ENCODE assay signal across 1 cellular context in the genomic region with DNA sequence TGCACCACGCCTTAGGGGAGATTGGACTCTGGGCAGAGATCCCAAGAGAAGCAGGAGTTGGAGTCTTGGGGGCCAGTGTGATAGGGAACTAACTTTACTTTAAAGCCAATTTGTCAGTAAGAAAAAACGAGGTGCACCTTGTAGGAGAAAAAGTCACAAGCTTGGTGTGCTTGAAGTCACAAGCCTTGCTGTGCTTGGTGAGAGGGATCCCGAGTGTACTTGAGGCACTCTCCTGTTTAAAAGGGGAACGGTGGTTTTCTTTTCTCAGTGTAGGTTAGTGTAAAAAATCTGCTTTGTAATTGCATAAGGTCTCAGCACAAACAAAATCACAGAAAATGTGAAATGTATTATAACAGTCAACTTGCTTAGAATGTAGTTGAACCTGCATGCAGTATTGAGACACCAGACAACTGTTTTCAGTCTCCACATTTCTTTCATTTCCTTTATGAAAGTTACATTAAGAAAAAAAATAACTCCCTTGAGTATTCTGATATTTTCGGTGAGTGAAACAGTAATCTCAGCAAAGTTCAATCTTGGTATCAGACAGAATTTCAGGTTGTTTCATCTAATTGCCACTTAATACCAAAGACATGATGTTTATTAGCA.
TF ChIP-seq lines count a peak whose summit lies in the region.

No MANE protein-coding gene starts in this region.

TF ChIP-seq in GM12878, 131 proteins besides CTCF, POLR2A, EP300 and RAD21 (continued from another document and continues in another):
- TF ChIP-seq SREBF1 (IDR thresholded peaks at IDR 0.05; ENCODE audit: low read length) (no peak), ELK1 (IDR thresholded peaks at IDR 0.05; ENCODE audit: low read depth, low read length) (no peak), NR2C2 (IDR thresholded peaks at IDR 0.05; ENCODE audit: borderline replicate concordance, control insufficient read depth, insufficient read length, low read depth) (no peak), RELB (IDR thresholded peaks at IDR 0.05; ENCODE audit: low read depth) (no peak), HDGF (IDR thresholded peaks at IDR 0.05) (no peak), POU2F2 (IDR thresholded peaks at IDR 0.05; ENCODE audit: borderline replicate concordance, low read depth, low read length) (no peak), SIX5 (IDR thresholded peaks at IDR 0.05; ENCODE audit: low read depth, low read length, severe bottlenecking) (no peak), NR2C1 (IDR thresholded peaks at IDR 0.05) (no peak), ZNF384 (IDR thresholded peaks at IDR 0.05; ENCODE audit: borderline replicate concordance, low read depth, low read length) (peak; percentile 91), FOS (IDR thresholded peaks at IDR 0.05; ENCODE audit: borderline replicate concordance, extremely low read depth, insufficient read length) (no peak), RELA (IDR thresholded peaks at IDR 0.05; ENCODE audit: borderline replicate concordance, partially characterized antibody) (no peak), ZNF207 (IDR thresholded peaks at IDR 0.05; ENCODE audit: borderline replicate concordance) (no peak), MEF2B (IDR thresholded peaks at IDR 0.05; ENCODE audit: partially characterized antibody, poor library complexity, severe bottlenecking) (peak; percentile 97), YY1 (IDR thresholded peaks at IDR 0.05; ENCODE audit: low read depth, low read length) (no peak), PML (IDR thresholded peaks at IDR 0.05; ENCODE audit: low read length) (no peak), ESRRA (IDR thresholded peaks at IDR 0.05; ENCODE audit: low read length) (no peak), PAX5 (IDR thresholded peaks at IDR 0.05; ENCODE audit: borderline replicate concordance, low read depth, low read length) (no peak), TARDBP (IDR thresholded peaks at IDR 0.05; ENCODE audit: borderline replicate concordance) (no peak), NRF1 (conservative IDR thresholded peaks at IDR 0.05; ENCODE audit: low read depth, low read length) (no peak), PRDM15 (CRISPR knock-in tag; IDR thresholded peaks at IDR 0.05) (no peak), SUZ12 (IDR thresholded peaks at IDR 0.05; ENCODE audit: unreplicated experiment) (no peak), HDAC2 (IDR thresholded peaks at IDR 0.05) (no peak), JUND (IDR thresholded peaks at IDR 0.05; ENCODE audit: low read depth, low read length) (no peak), MYC (IDR thresholded peaks at IDR 0.05; ENCODE audit: insufficient read depth, insufficient read length, insufficient replicate concordance, low read length, severe bottlenecking) (no peak), ZNF622 (IDR thresholded peaks at IDR 0.05) (no peak), SMC3 (IDR thresholded peaks at IDR 0.05; ENCODE audit: borderline replicate concordance, low read length) (0 out of 2 replicates have a peak, but pooled peaks have one; percentile 3), ZBED1 (IDR thresholded peaks at IDR 0.05; ENCODE audit: borderline replicate concordance) (peak; percentile 39; the same call in 1 of the 2 replicates), CREB1 (IDR thresholded peaks at IDR 0.05; ENCODE audit: low read depth) (no peak), RAD51 (IDR thresholded peaks at IDR 0.05) (no peak), EGR1 (IDR thresholded peaks at IDR 0.05; ENCODE audit: borderline replicate concordance in 1 of 2, low read depth in 2 of 2, low read length in 2 of 2) (0 out of 3 replicates have a peak, but pooled peaks of 1 of the 2 experiments have one; percentile 4), ASH2L (IDR thresholded peaks at IDR 0.05; ENCODE audit: borderline replicate concordance, low read depth) (0 out of 2 replicates have a peak, but pooled peaks have one; percentile 37), BHLHE40 (IDR thresholded peaks at IDR 0.05; ENCODE audit: borderline replicate concordance in 1 of 2, low read depth in 2 of 2, low read length in 1 of 2) (peak in 1 of 2 experiments; percentile 60; a peak in 1 of 4 replicates)
- TF ChIP-seq, protein P1, sequence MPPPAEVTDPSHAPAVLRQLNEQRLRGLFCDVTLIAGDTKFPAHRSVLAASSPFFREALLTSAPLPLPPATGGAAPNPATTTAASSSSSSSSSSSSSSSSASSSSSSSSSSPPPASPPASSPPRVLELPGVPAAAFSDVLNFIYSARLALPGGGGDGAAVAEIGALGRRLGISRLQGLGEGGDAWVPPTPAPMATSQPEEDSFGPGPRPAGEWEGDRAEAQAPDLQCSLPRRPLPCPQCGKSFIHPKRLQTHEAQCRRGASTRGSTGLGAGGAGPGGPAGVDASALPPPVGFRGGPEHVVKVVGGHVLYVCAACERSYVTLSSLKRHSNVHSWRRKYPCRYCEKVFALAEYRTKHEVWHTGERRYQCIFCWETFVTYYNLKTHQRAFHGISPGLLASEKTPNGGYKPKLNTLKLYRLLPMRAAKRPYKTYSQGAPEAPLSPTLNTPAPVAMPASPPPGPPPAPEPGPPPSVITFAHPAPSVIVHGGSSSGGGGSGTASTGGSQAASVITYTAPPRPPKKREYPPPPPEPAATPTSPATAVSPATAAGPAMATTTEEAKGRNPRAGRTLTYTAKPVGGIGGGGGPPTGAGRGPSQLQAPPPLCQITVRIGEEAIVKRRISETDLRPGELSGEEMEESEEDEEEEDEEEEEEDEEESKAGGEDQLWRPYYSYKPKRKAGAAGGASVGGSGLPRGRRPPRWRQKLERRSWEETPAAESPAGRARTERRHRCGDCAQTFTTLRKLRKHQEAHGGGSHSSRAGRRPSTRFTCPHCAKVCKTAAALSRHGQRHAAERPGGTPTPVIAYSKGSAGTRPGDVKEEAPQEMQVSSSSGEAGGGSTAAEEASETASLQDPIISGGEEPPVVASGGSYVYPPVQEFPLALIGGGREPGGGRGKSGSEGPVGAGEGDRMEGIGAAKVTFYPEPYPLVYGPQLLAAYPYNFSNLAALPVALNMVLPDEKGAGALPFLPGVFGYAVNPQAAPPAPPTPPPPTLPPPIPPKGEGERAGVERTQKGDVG (CRISPR knock-in tag; IDR thresholded peaks at IDR 0.05) = no peak
- TF ChIP-seq, protein P2, sequence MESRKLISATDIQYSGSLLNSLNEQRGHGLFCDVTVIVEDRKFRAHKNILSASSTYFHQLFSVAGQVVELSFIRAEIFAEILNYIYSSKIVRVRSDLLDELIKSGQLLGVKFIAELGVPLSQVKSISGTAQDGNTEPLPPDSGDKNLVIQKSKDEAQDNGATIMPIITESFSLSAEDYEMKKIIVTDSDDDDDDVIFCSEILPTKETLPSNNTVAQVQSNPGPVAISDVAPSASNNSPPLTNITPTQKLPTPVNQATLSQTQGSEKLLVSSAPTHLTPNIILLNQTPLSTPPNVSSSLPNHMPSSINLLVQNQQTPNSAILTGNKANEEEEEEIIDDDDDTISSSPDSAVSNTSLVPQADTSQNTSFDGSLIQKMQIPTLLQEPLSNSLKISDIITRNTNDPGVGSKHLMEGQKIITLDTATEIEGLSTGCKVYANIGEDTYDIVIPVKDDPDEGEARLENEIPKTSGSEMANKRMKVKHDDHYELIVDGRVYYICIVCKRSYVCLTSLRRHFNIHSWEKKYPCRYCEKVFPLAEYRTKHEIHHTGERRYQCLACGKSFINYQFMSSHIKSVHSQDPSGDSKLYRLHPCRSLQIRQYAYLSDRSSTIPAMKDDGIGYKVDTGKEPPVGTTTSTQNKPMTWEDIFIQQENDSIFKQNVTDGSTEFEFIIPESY (IDR thresholded peaks at IDR 0.05) = no peak
- TF ChIP-seq, protein P3, sequence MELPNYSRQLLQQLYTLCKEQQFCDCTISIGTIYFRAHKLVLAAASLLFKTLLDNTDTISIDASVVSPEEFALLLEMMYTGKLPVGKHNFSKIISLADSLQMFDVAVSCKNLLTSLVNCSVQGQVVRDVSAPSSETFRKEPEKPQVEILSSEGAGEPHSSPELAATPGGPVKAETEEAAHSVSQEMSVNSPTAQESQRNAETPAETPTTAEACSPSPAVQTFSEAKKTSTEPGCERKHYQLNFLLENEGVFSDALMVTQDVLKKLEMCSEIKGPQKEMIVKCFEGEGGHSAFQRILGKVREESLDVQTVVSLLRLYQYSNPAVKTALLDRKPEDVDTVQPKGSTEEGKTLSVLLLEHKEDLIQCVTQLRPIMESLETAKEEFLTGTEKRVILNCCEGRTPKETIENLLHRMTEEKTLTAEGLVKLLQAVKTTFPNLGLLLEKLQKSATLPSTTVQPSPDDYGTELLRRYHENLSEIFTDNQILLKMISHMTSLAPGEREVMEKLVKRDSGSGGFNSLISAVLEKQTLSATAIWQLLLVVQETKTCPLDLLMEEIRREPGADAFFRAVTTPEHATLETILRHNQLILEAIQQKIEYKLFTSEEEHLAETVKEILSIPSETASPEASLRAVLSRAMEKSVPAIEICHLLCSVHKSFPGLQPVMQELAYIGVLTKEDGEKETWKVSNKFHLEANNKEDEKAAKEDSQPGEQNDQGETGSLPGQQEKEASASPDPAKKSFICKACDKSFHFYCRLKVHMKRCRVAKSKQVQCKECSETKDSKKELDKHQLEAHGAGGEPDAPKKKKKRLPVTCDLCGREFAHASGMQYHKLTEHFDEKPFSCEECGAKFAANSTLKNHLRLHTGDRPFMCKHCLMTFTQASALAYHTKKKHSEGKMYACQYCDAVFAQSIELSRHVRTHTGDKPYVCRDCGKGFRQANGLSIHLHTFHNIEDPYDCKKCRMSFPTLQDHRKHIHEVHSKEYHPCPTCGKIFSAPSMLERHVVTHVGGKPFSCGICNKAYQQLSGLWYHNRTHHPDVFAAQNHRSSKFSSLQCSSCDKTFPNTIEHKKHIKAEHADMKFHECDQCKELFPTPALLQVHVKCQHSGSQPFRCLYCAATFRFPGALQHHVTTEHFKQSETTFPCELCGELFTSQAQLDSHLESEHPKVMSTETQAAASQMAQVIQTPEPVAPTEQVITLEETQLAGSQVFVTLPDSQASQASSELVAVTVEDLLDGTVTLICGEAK (IDR thresholded peaks at IDR 0.05; ENCODE audit: borderline replicate concordance) = 0 out of 2 replicates have a peak, but pooled peaks have one; percentile 8
- TF ChIP-seq, protein P4, sequence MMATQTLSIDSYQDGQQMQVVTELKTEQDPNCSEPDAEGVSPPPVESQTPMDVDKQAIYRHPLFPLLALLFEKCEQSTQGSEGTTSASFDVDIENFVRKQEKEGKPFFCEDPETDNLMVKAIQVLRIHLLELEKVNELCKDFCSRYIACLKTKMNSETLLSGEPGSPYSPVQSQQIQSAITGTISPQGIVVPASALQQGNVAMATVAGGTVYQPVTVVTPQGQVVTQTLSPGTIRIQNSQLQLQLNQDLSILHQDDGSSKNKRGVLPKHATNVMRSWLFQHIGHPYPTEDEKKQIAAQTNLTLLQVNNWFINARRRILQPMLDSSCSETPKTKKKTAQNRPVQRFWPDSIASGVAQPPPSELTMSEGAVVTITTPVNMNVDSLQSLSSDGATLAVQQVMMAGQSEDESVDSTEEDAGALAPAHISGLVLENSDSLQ (IDR thresholded peaks at IDR 0.05) = no peak
- TF ChIP-seq, protein P5, sequence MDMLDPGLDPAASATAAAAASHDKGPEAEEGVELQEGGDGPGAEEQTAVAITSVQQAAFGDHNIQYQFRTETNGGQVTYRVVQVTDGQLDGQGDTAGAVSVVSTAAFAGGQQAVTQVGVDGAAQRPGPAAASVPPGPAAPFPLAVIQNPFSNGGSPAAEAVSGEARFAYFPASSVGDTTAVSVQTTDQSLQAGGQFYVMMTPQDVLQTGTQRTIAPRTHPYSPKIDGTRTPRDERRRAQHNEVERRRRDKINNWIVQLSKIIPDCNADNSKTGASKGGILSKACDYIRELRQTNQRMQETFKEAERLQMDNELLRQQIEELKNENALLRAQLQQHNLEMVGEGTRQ (IDR thresholded peaks at IDR 0.05; ENCODE audit: borderline replicate concordance, low read depth, low read length) = no peak
